In the genomic region with DNA sequence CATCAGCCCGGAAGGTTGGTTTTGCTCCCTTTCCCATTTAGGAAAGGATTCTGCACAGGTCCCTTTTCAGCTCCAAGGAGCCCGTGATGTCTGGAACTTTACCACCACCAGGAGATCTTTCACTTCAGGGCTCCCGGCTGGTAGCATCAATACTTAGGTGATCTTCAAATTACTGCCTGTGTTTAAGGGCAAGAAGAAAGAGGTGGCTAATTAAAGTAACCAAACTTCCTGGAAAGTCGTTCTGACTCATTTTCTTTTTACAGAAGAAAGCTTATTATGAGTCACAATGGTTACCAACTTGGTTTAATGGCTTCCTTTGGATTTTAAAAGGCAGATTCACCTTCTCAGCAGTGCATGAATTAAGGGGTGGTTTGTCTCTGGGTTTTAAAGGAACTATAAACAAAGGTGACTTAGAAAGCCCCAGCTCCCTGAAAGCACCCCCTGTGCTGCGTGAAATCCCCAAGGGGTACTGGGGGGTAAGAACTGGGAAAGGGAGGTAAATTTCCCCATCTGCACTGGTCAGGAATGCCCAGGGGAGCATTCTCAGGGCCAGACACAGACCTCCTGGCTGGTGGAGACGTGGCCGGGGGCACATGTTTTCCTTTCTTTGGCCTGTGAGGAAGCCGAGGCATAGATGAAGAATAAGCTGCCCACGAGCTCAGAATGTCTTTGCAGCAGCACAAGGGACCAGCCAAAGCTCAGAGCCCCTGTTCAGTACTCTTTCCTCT, we compare ENCODE assay signal across 9 cellular contexts. TPM values are rescaled to one million over a fixed set of nuclear protein-coding genes. Genes with fewer than 3 reads are reported as not detected.
DNase-seq lines count a peak whose midpoint lies in the region; ATAC-seq and TF ChIP-seq lines count a peak whose summit lies in the region.
"Had no signal": no experiment of that assay in that cellular context is flagged by ENCODE, and none has a peak within 500 bp of the region (broad histone marks: within the 10 kb centered on the region; RNA-seq: fewer than 3 reads in every experiment).

No MANE protein-coding gene starts in this region.

- no peak overlapping the region for H3K4me3 ChIP-seq in AG10803 (ENCODE audit: low read length)
- no peak overlapping the region for H3K4me3 ChIP-seq in tibial nerve

- H3K27me3 ChIP-seq in tibial nerve, result peaks cover 0 to 17% of the 10 kb centered on the region in 2 donors

- H3K4me1 ChIP-seq in tibial nerve, result no peaks in the 10 kb centered on the region

- no peak for TF ChIP-seq POLR2A in tibial nerve (IDR thresholded peaks at IDR 0.05)

- no peak for TF ChIP-seq EP300 in tibial nerve (IDR thresholded peaks at IDR 0.05)

- DNase-seq in AG10803 (ENCODE audit: low read depth) (peak; percentile 25), HS-5 (ENCODE audit: low read depth) (peak; percentile 42), astrocyte of the hippocampus (ENCODE audit: low read depth, low spot score) (peak; percentile 57), tibial nerve (ENCODE audit: low spot score in 2 of 2) (no peak), SKM-1 (lab: John Stamatoyannopoulos, UW; ENCODE audit: unreplicated experiment) (no peak), Right ventricle myocardium inferior (ENCODE audit: missing footprints) (no peak), NCI-H774 (lab: John Stamatoyannopoulos, UW) (no peak)

- ATAC-seq in GM19468 (IDR thresholded peaks at IDR 0.05; ENCODE audit: extremely low read depth, unreplicated experiment) (peak; percentile 61), Right ventricle myocardium inferior (no peak)

- intact Hi-C loops in Right ventricle myocardium inferior (cut with DNase I), result no loop called here

- no peaks in the 10 kb centered on the region for H3K36me3 ChIP-seq in tibial nerve

- 44 to 47% methylated on average over 9 of the region's 9 CpGs for WGBS in tibial nerve, 2 donors

- H3K9me3 ChIP-seq in tibial nerve, result no peaks in the 10 kb centered on the region

- TF ChIP-seq CTCF in AG10803 (conservative IDR thresholded peaks at IDR 0.05; ENCODE audit: low read length) (no peak), tibial nerve (IDR thresholded peaks at IDR 0.05) (no peak)

- H3K27ac ChIP-seq in tibial nerve, result no peak overlapping the region

RNA-seq across cellular contexts. Expression of gene POU2F3, which starts 8.8 kb away (rescaled TPM):
- total RNA-seq in tibial nerve (under 1 TPM in 1 of 4 donors, not detected in 3; 0.22 TPM), Right ventricle myocardium inferior (0.19 TPM)
- total RNA-seq: temporal lobe had no signal

RNA-seq across cellular contexts. Expression of gene OAF, which starts 37.9 kb away (rescaled TPM):
- total RNA-seq in tibial nerve (100 to 1,000 TPM in 3 of 4 donors, 10 to 100 TPM in 1; 74.7 to 192 (median 124) TPM), Right ventricle myocardium inferior (34.5 TPM)

Comparison
In these comparisons a context has a peak if more than half of its experiments do, and no peak if none do; other contexts are left out.
1. DNase-seq: peak in AG10803 (single experiment), HS-5 (single experiment) and astrocyte of the hippocampus (single experiment); none in tibial nerve (0 of 2), SKM-1 (single experiment), Right ventricle myocardium inferior (single experiment) and NCI-H774 (single experiment).